In genomic region chr10:52259428-52259812, GRCh38 we compare ENCODE assay signal across 29 cellular contexts. TPM values are rescaled to one million over a fixed set of nuclear protein-coding genes. Genes with fewer than 3 reads are reported as not detected.
"Had no signal": no experiment of that assay in that cellular context is flagged by ENCODE, and none has a peak within 500 bp of the region (broad histone marks: within the 10 kb centered on the region; RNA-seq: fewer than 3 reads in every experiment).

No MANE protein-coding gene starts in this region.

- DNase-seq: activated B cell treated with CpG ODN at 0.5 μM for 24 hours; activated CD4-positive, alpha-beta memory T cell treated with anti-CD3 and anti-CD28 coated beads for 36 hours; activated CD4-positive, alpha-beta T cell treated with anti-CD3 and anti-CD28 coated beads for 4 hours; activated CD4-positive, alpha-beta T cell treated with anti-CD3 and anti-CD28 coated beads, Interleukin-2, amount 50 U/mL, for 1 hour; activated CD4-positive, CD25-positive, alpha-beta regulatory T cell treated with anti-CD3 and anti-CD28 coated beads, Interleukin-2, amount 50 U/mL, for 72 hours; activated CD8-positive, alpha-beta memory T cell treated with anti-CD3 and anti-CD28 coated beads, Interleukin-2, amount 50 U/mL, for 48 hours; activated effector memory CD4-positive, alpha-beta T cell treated with Interleukin-2 at 50 U/mL for 16 hours; activated naive CD4-positive, alpha-beta T cell treated with anti-CD3 and anti-CD28 coated beads, Interleukin-2, amount 10 ng/mL, durations not matched to agents 7 days and 5 days; activated naive CD8-positive, alpha-beta T cell treated with anti-CD3 and anti-CD28 coated beads, Interleukin-2, amount 50 U/mL, for 24 hours; activated T-cell treated with anti-CD3 and anti-CD28 coated beads, Interleukin-2, amount 50 U/mL, for 48 hours; NCI-H1048; NCI-H1105 treated with DMSO at 0.1 percent for 48 hours; NCI-H1436; NCI-H1694; NCI-H1930; NCI-H2081 treated with DMSO at 0.1 percent for 48 hours; NCI-H226; NCI-H446 treated with DMSO at 0.1 percent for 48 hours; NCI-H524; NCI-H69; NCI-H82; SIG-M5; T-cell; T-helper 17 cell had no signal

- H3K27me3 Mint-ChIP-seq: activated B cell treated with CpG ODN at 0.5 μM for 24 hours; activated CD4-positive, alpha-beta memory T cell treated with anti-CD3 and anti-CD28 coated beads for 36 hours; activated naive CD4-positive, alpha-beta T cell treated with anti-CD3 and anti-CD28 coated beads, Interleukin-2, amount 10 ng/mL, durations not matched to agents 7 days and 5 days; activated naive CD8-positive, alpha-beta T cell; activated naive CD8-positive, alpha-beta T cell treated with anti-CD3 and anti-CD28 coated beads, Interleukin-2, amount 50 U/mL, for 24 hours; T-cell; T-helper 17 cell had no signal

- H3K27ac ChIP-seq: cardiac muscle cell, VCaP had no signal

- H3K27ac Mint-ChIP-seq: activated B cell treated with CpG ODN at 0.5 μM for 24 hours; activated CD4-positive, alpha-beta memory T cell treated with anti-CD3 and anti-CD28 coated beads for 36 hours; activated naive CD4-positive, alpha-beta T cell treated with anti-CD3 and anti-CD28 coated beads, Interleukin-2, amount 10 ng/mL, durations not matched to agents 7 days and 5 days; activated naive CD8-positive, alpha-beta T cell; activated naive CD8-positive, alpha-beta T cell treated with anti-CD3 and anti-CD28 coated beads, Interleukin-2, amount 50 U/mL, for 24 hours; T-cell; T-helper 17 cell had no signal

- H3K4me1 Mint-ChIP-seq: activated B cell treated with CpG ODN at 0.5 μM for 24 hours; activated naive CD4-positive, alpha-beta T cell treated with anti-CD3 and anti-CD28 coated beads, Interleukin-2, amount 10 ng/mL, durations not matched to agents 7 days and 5 days; activated naive CD8-positive, alpha-beta T cell treated with anti-CD3 and anti-CD28 coated beads, Interleukin-2, amount 50 U/mL, for 24 hours; T-cell; T-helper 17 cell had no signal

- H3K36me3 Mint-ChIP-seq: activated CD4-positive, alpha-beta memory T cell treated with anti-CD3 and anti-CD28 coated beads for 36 hours; activated naive CD4-positive, alpha-beta T cell treated with anti-CD3 and anti-CD28 coated beads, Interleukin-2, amount 10 ng/mL, durations not matched to agents 7 days and 5 days; activated naive CD8-positive, alpha-beta T cell; T-cell had no signal

- H3K27me3 ChIP-seq: ascending aorta, cardiac muscle cell had no signal

- ATAC-seq: activated naive CD8-positive, alpha-beta T cell treated with anti-CD3 and anti-CD28 coated beads, Interleukin-2, amount 50 U/mL, for 24 hours; Panc1; T-cell; T-helper 17 cell had no signal

- H3K9me3 Mint-ChIP-seq: activated B cell treated with CpG ODN at 0.5 μM for 24 hours; activated CD4-positive, alpha-beta memory T cell treated with anti-CD3 and anti-CD28 coated beads for 36 hours; activated naive CD4-positive, alpha-beta T cell treated with anti-CD3 and anti-CD28 coated beads, Interleukin-2, amount 10 ng/mL, durations not matched to agents 7 days and 5 days; activated naive CD8-positive, alpha-beta T cell treated with anti-CD3 and anti-CD28 coated beads, Interleukin-2, amount 50 U/mL, for 24 hours; T-cell had no signal

- H3K4me3 ChIP-seq: ascending aorta, cardiac muscle cell had no signal

- H3K9me3 ChIP-seq: ascending aorta had no signal

- H3K4me3 Mint-ChIP-seq: activated B cell treated with CpG ODN at 0.5 μM for 24 hours; activated CD4-positive, alpha-beta memory T cell treated with anti-CD3 and anti-CD28 coated beads for 36 hours; activated naive CD4-positive, alpha-beta T cell treated with anti-CD3 and anti-CD28 coated beads, Interleukin-2, amount 10 ng/mL, durations not matched to agents 7 days and 5 days; activated naive CD8-positive, alpha-beta T cell; activated naive CD8-positive, alpha-beta T cell treated with anti-CD3 and anti-CD28 coated beads, Interleukin-2, amount 50 U/mL, for 24 hours; T-cell; T-helper 17 cell had no signal

- H3K36me3 ChIP-seq: ascending aorta, cardiac muscle cell had no signal

RNA-seq across cellular contexts. Expression of gene DKK1, which starts 54.7 kb away (rescaled TPM):
- total RNA-seq: activated B cell treated with CpG ODN at 0.5 μM for 24 hours; activated CD4-positive, alpha-beta memory T cell treated with anti-CD3 and anti-CD28 coated beads for 36 hours; T-helper 17 cell had no signal
